ENCODE assay signal across 8 cellular contexts in the genomic region with DNA sequence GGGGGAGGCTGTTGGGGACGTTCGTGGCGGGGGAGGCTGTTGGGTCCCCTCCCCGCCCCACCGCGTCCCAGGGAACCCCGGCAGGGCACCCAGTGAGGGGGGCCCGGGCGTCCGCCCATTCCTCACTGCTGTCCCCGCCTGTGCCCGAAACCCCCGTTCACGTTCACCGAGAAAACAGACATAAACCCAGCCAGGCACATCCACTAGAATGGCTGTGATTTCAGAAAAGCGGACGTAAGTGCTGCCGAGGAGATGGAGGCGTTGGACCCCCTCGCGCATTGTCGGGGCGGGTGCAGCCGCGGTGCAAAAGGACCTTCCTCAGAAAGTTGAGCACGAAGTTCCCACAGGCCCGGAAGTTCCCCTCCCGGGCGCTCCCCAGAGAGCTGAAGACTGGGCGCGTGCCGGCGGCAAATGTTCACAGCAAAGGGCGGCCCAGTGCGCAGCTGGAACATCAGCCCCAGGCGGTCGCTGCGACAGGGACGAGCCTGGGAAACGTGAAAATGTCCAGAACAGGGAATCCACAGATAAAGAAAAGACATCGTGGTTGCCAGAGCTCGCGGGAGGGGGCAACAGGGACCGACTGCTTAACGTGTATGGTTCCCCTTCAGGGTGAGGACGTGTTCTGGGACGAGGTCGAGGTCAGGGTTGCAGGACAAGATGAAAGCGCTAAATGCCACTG. TPM values are rescaled to one million over a fixed set of nuclear protein-coding genes. Genes with fewer than 3 reads are reported as not detected.
A peak's percentile ranks its signal among the peaks of the same experiment; 100 is the strongest.
DNase-seq lines count a peak whose midpoint lies in the region; ATAC-seq lines count a peak whose summit lies in the region.

No MANE protein-coding gene starts in this region.

- peak overlapping the region in 6 of 7 donors; percentile 66 to 76 (median 69) for H3K4me3 Mint-ChIP-seq in CD8-positive, alpha-beta memory T cell
- peak overlapping the region; percentile 76 for H3K4me3 Mint-ChIP-seq in activated naive CD8-positive, alpha-beta T cell
- peak overlapping the region; percentile 67 for H3K4me3 Mint-ChIP-seq in stimulated activated memory B cell treated with anti-CD40 and anti-IgM and Interleukin-4, amounts not matched to agents 10 μg/mL and 1 μg/mL and 100 μg/mL, for 72 hours

- no peaks in the 10 kb centered on the region for H3K36me3 ChIP-seq in CD8-positive, alpha-beta memory T cell (ENCODE audit: insufficient read depth, low read length)
- H3K36me3 ChIP-seq in iPS DF 6.9 (ENCODE audit: control insufficient read depth, insufficient read depth, low read length) = no peaks in the 10 kb centered on the region

- WGBS in iPS DF 6.9 (ENCODE audit: insufficient coverage, insufficient read length) = no CpG with 5 or more reads among the region's 49 CpGs

- H3K9me3 ChIP-seq in CD8-positive, alpha-beta memory T cell (ENCODE audit: low read length) = no peaks in the 10 kb centered on the region
- H3K9me3 ChIP-seq in iPS DF 6.9 (ENCODE audit: control insufficient read depth, insufficient read depth, low read length) = no peaks in the 10 kb centered on the region

- H3K4me1 ChIP-seq in CD8-positive, alpha-beta memory T cell (ENCODE audit: insufficient read depth, low read length) = no peaks in the 10 kb centered on the region
- H3K4me1 ChIP-seq in iPS DF 6.9 (ENCODE audit: control insufficient read depth, insufficient read depth, low read length) = no peaks in the 10 kb centered on the region

- POLR2A ChIA-PET in CD8-positive, alpha-beta memory T cell (lab: Charles Lee) = interaction anchor here (0.7 kb wide), 2 partner anchors 54 to 723 kb away, joined by 3 read pairs; a partner anchor contains a TSS

- no peak overlapping the region for H3K4me3 ChIP-seq in CD8-positive, alpha-beta memory T cell (ENCODE audit: low read length)
- peak overlapping the region; percentile 31; the same call in 1 of the 2 replicates for H3K4me3 ChIP-seq in iPS DF 6.9 (ENCODE audit: low read length)

- peaks cover 7% of the 10 kb centered on the region for H3K27me3 ChIP-seq in CD8-positive, alpha-beta memory T cell (ENCODE audit: insufficient read depth, low read length, poor library complexity, severe bottlenecking)
- peaks cover 19% of the 10 kb centered on the region for H3K27me3 ChIP-seq in iPS DF 6.9 (ENCODE audit: control insufficient read depth, insufficient read depth, low read length)

- H3K27ac ChIP-seq in CD8-positive, alpha-beta memory T cell (ENCODE audit: low read depth, low read length) = no peak overlapping the region
- H3K27ac ChIP-seq in iPS DF 6.9 (ENCODE audit: low read length) = no peak overlapping the region

- peak in 1 of 5 donors; percentile 26 for DNase-seq in CD8-positive, alpha-beta memory T cell
- no peak for DNase-seq in iPS DF 6.9 (ENCODE audit: low read depth, low spot score)

- CTCF ChIA-PET in CD8-positive, alpha-beta memory T cell (lab: Charles Lee) = interaction anchor here (0.8 to 2.5 kb wide), 11 partner anchors 12 to 217 kb away, joined by 3 to 13 read pairs (median 4); a partner anchor contains a TSS

- H3K4me1 Mint-ChIP-seq in CD8-positive, alpha-beta memory T cell = peaks cover 5 to 19% (median 9%) of the 10 kb centered on the region in 3 donors
- peaks cover 4% of the 10 kb centered on the region for H3K4me1 Mint-ChIP-seq in activated naive CD8-positive, alpha-beta T cell (ENCODE audit: low read depth)
- H3K4me1 Mint-ChIP-seq in stimulated activated memory B cell treated with anti-CD40 and anti-IgM and Interleukin-4, amounts not matched to agents 10 μg/mL and 1 μg/mL and 100 μg/mL, for 72 hours = peaks cover 21% of the 10 kb centered on the region

- no peaks in the 10 kb centered on the region for H3K36me3 Mint-ChIP-seq in CD8-positive, alpha-beta memory T cell
- H3K36me3 Mint-ChIP-seq in activated naive CD8-positive, alpha-beta T cell = no peaks in the 10 kb centered on the region
- no peaks in the 10 kb centered on the region for H3K36me3 Mint-ChIP-seq in stimulated activated memory B cell treated with anti-CD40 and anti-IgM and Interleukin-4, amounts not matched to agents 10 μg/mL and 1 μg/mL and 100 μg/mL, for 72 hours

- peak overlapping the region in 3 of 8 donors; percentile 29 to 72 (median 40) for H3K27ac Mint-ChIP-seq in CD8-positive, alpha-beta memory T cell
- H3K27ac Mint-ChIP-seq in activated naive CD8-positive, alpha-beta T cell = no peak overlapping the region
- H3K27ac Mint-ChIP-seq in stimulated activated memory B cell treated with anti-CD40 and anti-IgM and Interleukin-4, amounts not matched to agents 10 μg/mL and 1 μg/mL and 100 μg/mL, for 72 hours = no peak overlapping the region

- peak; percentile 35 for ATAC-seq in HG03460 (IDR thresholded peaks at IDR 0.05; ENCODE audit: unreplicated experiment)
- peak; percentile 40 for ATAC-seq in stimulated activated memory B cell treated with anti-CD40 and anti-IgM and Interleukin-4, amounts not matched to agents 10 μg/mL and 1 μg/mL and 100 μg/mL, for 72 hours
- no peak for ATAC-seq in GM19463 (IDR thresholded peaks at IDR 0.05; ENCODE audit: unreplicated experiment)
- ATAC-seq in HG03280 (IDR thresholded peaks at IDR 0.05; ENCODE audit: unreplicated experiment) = no peak
- ATAC-seq in HG02938 (IDR thresholded peaks at IDR 0.05; ENCODE audit: unreplicated experiment) = no peak

- peaks cover 0 to 2% (median 1%) of the 10 kb centered on the region in 5 donors for H3K9me3 Mint-ChIP-seq in CD8-positive, alpha-beta memory T cell
- H3K9me3 Mint-ChIP-seq in activated naive CD8-positive, alpha-beta T cell (ENCODE audit: low read depth) = no peaks in the 10 kb centered on the region
- no peaks in the 10 kb centered on the region for H3K9me3 Mint-ChIP-seq in stimulated activated memory B cell treated with anti-CD40 and anti-IgM and Interleukin-4, amounts not matched to agents 10 μg/mL and 1 μg/mL and 100 μg/mL, for 72 hours

- peaks cover 23 to 43% of the 10 kb centered on the region in 2 donors for H3K27me3 Mint-ChIP-seq in CD8-positive, alpha-beta memory T cell
- peaks cover 9% of the 10 kb centered on the region for H3K27me3 Mint-ChIP-seq in activated naive CD8-positive, alpha-beta T cell
- H3K27me3 Mint-ChIP-seq in stimulated activated memory B cell treated with anti-CD40 and anti-IgM and Interleukin-4, amounts not matched to agents 10 μg/mL and 1 μg/mL and 100 μg/mL, for 72 hours = peaks cover 71% of the 10 kb centered on the region

RNA-seq across cellular contexts. Expression of a gene that starts 18.5 kb away (rescaled TPM):
- total RNA-seq in CD8-positive, alpha-beta memory T cell = not detected
- 0.20 TPM for polyA plus RNA-seq in CD8-positive, alpha-beta memory T cell

RNA-seq across cellular contexts. Expression of a gene that starts 53.8 kb away (rescaled TPM):
- total RNA-seq in CD8-positive, alpha-beta memory T cell = 100 to 1,000 TPM; 175 to 187 TPM
- 72.3 TPM for polyA plus RNA-seq in CD8-positive, alpha-beta memory T cell

RNA-seq across cellular contexts. Expression of a gene that starts 55.2 kb away (rescaled TPM):
- total RNA-seq in CD8-positive, alpha-beta memory T cell = 10 to 100 TPM; 27.6 to 28.6 TPM
- polyA plus RNA-seq in CD8-positive, alpha-beta memory T cell = 1.4 TPM

Comparison
In these comparisons a context has a peak if more than half of its experiments do, and no peak if none do; other contexts are left out.
1. ATAC-seq: peak in HG03460 (single experiment) and stimulated activated memory B cell treated with anti-CD40 and anti-IgM and Interleukin-4, amounts not matched to agents 10 μg/mL and 1 μg/mL and 100 μg/mL, for 72 hours (single experiment); none in GM19463 (single experiment), HG03280 (single experiment) and HG02938 (single experiment).
2. Peak in every context shown above with its lines, with median percentiles within 50 percentile points of each other: H3K4me3 Mint-ChIP-seq.